14 cellular contexts compared by ENCODE assay signal in the genomic region with DNA sequence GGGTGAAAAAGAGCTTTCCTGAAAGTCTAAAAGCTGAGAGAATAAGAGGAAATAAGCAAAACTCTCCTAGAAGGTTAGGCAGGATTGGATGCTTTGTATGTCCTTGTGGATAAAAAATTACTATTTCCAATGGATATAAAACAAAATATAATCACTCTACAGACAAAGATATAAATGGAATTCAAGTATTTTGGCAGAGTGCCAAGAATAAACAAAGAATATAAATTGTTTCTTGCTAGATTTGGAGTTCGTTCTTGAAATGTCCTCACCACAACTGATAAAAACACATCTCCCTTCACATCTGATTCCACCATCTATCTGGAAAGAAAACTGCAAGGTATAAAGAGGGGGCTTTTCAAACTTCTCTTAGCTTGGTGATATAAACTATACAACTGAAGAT. TPM values are rescaled to one million over a fixed set of nuclear protein-coding genes. Genes with fewer than 3 reads are reported as not detected.
DNase-seq lines count a peak whose midpoint lies in the region; ATAC-seq and TF ChIP-seq lines count a peak whose summit lies in the region.
"Had no signal": no experiment of that assay in that cellular context is flagged by ENCODE, and none has a peak within 500 bp of the region (broad histone marks: within the 10 kb centered on the region; RNA-seq: fewer than 3 reads in every experiment).

No MANE protein-coding gene starts in this region.

- H3K4me3 ChIP-seq in choroid plexus epithelial cell (ENCODE audit: low read depth, low read length), result no peak overlapping the region
- H3K4me3 ChIP-seq: A549, BLaER1 had no signal

- no peaks in the 10 kb centered on the region for H3K36me3 Mint-ChIP-seq in T-helper 17 cell (ENCODE audit: low read depth)
- H3K36me3 Mint-ChIP-seq: CD14-positive monocyte; CD4-positive, alpha-beta memory T cell had no signal

- no peak for ATAC-seq in T-helper 17 cell
- ATAC-seq: A549 had no signal

- no peak overlapping the region for H3K27ac Mint-ChIP-seq in T-helper 17 cell
- H3K27ac Mint-ChIP-seq: CD14-positive monocyte; CD4-positive, alpha-beta memory T cell; H9 had no signal

- peaks cover 15% of the 10 kb centered on the region for H3K27me3 Mint-ChIP-seq in T-helper 17 cell

- H3K4me3 Mint-ChIP-seq in T-helper 17 cell, result peak overlapping the region; percentile 4
- H3K4me3 Mint-ChIP-seq: CD14-positive monocyte; CD4-positive, alpha-beta memory T cell; H9 had no signal

- peak; percentile 6 for DNase-seq in DMS79 treated with DMSO at 0.1 percent for 48 hours (lab: John Stamatoyannopoulos, UW)
- no peak for DNase-seq in DMS79 (lab: John Stamatoyannopoulos, UW)
- DNase-seq in T-helper 17 cell, result no peak
- DNase-seq in choroid plexus epithelial cell (ENCODE audit: low read depth), result peak; percentile 50
- DNase-seq in iris pigment epithelial cell (ENCODE audit: low read depth), result peak; percentile 34
- DNase-seq in NCI-H510A (lab: John Stamatoyannopoulos, UW), result no peak
- no peak for DNase-seq in DMS53 treated with DMSO at 0.1 percent for 48 hours (lab: John Stamatoyannopoulos, UW; ENCODE audit: unreplicated experiment)
- DNase-seq: CD4-positive, alpha-beta memory T cell; DMS153; H9 had no signal

- H3K9me3 ChIP-seq in T-helper 17 cell (ENCODE audit: control insufficient read depth, low read length, poor library complexity, severe bottlenecking), result no peaks in the 10 kb centered on the region
- H3K9me3 ChIP-seq: A549, BLaER1 had no signal

- peaks cover 3% of the 10 kb centered on the region for H3K4me1 Mint-ChIP-seq in T-helper 17 cell
- H3K4me1 Mint-ChIP-seq: CD14-positive monocyte; CD4-positive, alpha-beta memory T cell; H9 had no signal

- TF ChIP-seq CTCF in choroid plexus epithelial cell (conservative IDR thresholded peaks at IDR 0.05; ENCODE audit: low read depth, low read length), result no peak

RNA-seq across cellular contexts. Expression of a gene that starts 13.3 kb away (rescaled TPM):
- not detected for total RNA-seq in T-helper 17 cell
- total RNA-seq: CD4-positive, alpha-beta memory T cell; H1; H9 had no signal

RNA-seq across cellular contexts. Expression of a gene that starts 35.6 kb away (rescaled TPM):
- total RNA-seq in T-helper 17 cell, result not detected

Comparison
In these comparisons a context has a peak if more than half of its experiments do, and no peak if none do; other contexts are left out.
1. DNase-seq: peak in DMS79 treated with DMSO at 0.1 percent for 48 hours (single experiment), choroid plexus epithelial cell (single experiment) and iris pigment epithelial cell (single experiment); none in DMS79 (single experiment), T-helper 17 cell (0 of 3), NCI-H510A (single experiment) and DMS53 treated with DMSO at 0.1 percent for 48 hours (single experiment).